In genomic region chr10:12314836-12315235, GRCh38 we compare ENCODE assay signal across 4 cellular contexts.
"Had no signal": no experiment of that assay in that cellular context is flagged by ENCODE, and none has a peak within 500 bp of the region (broad histone marks: within the 10 kb centered on the region; RNA-seq: fewer than 3 reads in every experiment).

No MANE protein-coding gene starts in this region.

- H2AFZ ChIP-seq: GM23338 had no signal

- ATAC-seq: GM23338 had no signal

- DNase-seq: H9, HCEC 1CT, IMR-90 had no signal

- H3K4me2 ChIP-seq: GM23338 had no signal

- H3K4me3 ChIP-seq: GM23338 had no signal
